ENCODE assay signal across 1 cellular context in the genomic region with DNA sequence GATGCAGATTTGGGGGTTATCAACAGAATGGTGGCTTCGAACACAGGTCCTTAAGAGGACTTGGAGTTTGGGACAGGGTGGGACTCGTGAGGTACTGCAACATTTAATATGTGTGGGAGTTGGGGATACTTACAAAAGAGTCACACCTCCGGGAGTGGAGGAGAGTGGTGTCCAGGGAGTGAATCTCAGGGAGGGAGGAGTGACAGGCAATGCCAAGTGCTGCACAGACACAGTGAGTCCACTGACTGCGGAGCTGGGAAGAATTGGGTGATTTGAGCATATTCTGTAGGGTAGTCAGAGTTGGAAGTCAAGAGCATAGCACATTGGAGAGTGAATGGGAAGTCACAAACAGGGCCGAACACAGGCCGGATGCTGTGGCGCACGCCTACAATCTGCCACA.
TF ChIP-seq lines count a peak whose summit lies in the region.

No MANE protein-coding gene starts in this region.

TF ChIP-seq in SK-N-SH treated with all-trans-retinoic acid at 6 μM for 48 hours, 23 proteins besides CTCF, POLR2A, EP300 and RAD21 (continued from another document):
- TF ChIP-seq, protein P1, sequence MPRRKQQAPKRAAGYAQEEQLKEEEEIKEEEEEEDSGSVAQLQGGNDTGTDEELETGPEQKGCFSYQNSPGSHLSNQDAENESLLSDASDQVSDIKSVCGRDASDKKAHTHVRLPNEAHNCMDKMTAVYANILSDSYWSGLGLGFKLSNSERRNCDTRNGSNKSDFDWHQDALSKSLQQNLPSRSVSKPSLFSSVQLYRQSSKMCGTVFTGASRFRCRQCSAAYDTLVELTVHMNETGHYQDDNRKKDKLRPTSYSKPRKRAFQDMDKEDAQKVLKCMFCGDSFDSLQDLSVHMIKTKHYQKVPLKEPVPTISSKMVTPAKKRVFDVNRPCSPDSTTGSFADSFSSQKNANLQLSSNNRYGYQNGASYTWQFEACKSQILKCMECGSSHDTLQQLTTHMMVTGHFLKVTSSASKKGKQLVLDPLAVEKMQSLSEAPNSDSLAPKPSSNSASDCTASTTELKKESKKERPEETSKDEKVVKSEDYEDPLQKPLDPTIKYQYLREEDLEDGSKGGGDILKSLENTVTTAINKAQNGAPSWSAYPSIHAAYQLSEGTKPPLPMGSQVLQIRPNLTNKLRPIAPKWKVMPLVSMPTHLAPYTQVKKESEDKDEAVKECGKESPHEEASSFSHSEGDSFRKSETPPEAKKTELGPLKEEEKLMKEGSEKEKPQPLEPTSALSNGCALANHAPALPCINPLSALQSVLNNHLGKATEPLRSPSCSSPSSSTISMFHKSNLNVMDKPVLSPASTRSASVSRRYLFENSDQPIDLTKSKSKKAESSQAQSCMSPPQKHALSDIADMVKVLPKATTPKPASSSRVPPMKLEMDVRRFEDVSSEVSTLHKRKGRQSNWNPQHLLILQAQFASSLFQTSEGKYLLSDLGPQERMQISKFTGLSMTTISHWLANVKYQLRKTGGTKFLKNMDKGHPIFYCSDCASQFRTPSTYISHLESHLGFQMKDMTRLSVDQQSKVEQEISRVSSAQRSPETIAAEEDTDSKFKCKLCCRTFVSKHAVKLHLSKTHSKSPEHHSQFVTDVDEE (CRISPR knock-in tag; IDR thresholded peaks at IDR 0.05): no peak
- TF ChIP-seq GLIS3 (CRISPR knock-in tag; IDR thresholded peaks at IDR 0.05) (no peak), PPARA (CRISPR knock-in tag; IDR thresholded peaks at IDR 0.05; ENCODE audit: borderline replicate concordance) (no peak), ESRRG (CRISPR knock-in tag; IDR thresholded peaks at IDR 0.05) (no peak)
- TF ChIP-seq, protein P2, sequence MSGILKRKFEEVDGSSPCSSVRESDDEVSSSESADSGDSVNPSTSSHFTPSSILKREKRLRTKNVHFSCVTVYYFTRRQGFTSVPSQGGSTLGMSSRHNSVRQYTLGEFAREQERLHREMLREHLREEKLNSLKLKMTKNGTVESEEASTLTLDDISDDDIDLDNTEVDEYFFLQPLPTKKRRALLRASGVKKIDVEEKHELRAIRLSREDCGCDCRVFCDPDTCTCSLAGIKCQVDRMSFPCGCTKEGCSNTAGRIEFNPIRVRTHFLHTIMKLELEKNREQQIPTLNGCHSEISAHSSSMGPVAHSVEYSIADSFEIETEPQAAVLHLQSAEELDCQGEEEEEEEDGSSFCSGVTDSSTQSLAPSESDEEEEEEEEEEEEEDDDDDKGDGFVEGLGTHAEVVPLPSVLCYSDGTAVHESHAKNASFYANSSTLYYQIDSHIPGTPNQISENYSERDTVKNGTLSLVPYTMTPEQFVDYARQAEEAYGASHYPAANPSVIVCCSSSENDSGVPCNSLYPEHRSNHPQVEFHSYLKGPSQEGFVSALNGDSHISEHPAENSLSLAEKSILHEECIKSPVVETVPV (CRISPR knock-in tag; IDR thresholded peaks at IDR 0.05): no peak
